Comparison of ENCODE assay signal across 1 cellular context in the genomic region with DNA sequence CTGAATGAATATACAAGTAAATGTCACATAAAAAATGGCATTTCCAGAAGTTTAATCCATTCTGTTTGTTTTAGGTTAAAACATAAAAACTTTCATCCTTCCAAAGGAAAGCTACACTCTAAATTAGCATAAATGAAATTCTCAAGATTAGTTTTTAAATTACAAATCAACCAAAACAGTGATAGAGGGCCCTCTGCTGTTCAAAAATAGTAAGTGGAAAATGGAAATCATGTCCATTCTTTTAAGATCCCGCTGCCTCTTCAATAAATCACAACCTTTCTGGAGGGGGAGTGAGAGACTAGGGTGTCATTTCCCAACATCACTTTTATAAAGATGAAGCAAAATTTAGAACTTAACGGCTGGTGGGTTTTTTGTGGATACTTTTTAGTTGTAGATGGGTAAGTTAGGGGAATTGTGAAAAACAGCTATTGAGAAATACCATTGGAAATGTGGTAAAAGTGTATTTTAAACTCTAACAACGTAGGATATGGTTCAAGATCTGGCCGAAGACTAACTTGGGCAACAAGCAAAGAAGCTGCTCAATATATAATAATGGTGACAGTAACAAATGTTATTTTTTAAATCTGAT.
TF ChIP-seq lines count a peak whose summit lies in the region.

No MANE protein-coding gene starts in this region.

TF ChIP-seq in K562, 482 proteins besides CTCF, POLR2A, EP300 and RAD21 (continued from another document):
- TF ChIP-seq SMC3 (conservative IDR thresholded peaks at IDR 0.05; ENCODE audit: insufficient read depth, low read depth, low read length), result 0 out of 2 replicates have a peak, but pooled peaks have one; percentile 13
TF ChIP-seq in K562: peak in this region for 4.
